1 cellular context compared by ENCODE assay signal in the genomic region with DNA sequence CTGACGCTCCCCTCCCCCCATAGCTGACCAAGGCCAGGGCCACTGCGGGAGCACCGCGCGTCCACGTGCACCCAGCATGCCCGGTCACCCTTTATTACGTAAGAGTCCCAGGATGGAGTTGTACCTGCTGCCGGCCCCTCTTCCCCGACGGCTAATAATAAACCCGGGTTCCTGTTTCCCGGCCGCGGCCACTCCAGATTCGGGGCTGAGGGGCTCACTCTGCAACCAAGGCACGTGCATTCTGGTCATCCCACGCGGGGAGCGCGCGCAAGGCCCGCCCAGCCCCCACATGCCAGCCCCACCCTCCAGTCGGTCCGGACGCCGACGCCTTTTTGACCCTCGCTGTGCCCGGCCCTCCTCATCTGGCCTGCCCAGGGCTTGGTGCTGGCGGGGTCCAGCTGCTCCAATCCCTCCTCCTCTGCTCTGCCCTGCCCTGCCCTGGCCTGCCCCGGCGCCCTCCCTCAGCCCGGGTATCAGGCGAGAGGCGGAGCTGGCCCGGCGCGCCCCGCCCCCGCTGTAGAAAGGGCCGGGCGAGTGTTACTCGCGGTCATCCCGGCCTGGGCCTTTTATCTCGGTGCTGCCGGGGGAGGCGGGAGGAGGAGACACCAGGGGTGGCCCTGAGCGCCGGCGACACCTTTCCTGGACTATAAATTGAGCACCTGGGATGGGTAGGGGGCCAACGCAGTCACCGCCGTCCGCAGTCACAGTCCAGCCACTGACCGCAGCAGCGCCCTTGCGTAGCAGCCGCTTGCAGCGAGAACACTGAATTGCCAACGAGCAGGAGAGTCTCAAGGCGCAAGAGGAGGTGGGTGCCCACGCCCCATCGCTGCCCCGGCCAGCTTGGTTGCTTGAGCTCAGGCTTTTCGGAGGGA.
TF ChIP-seq lines count a peak whose summit lies in the region.

No MANE protein-coding gene starts in this region.

TF ChIP-seq in K562, 482 proteins besides CTCF, POLR2A, EP300 and RAD21 (continued from another document):
- TF ChIP-seq ZNF511 (CRISPR knock-in tag; IDR thresholded peaks at IDR 0.05) (no peak), ZNF696 (CRISPR knock-in tag; conservative IDR thresholded peaks at IDR 0.05) (no peak), ASH1L (IDR thresholded peaks at IDR 0.05; ENCODE audit: borderline replicate concordance, low read depth, partially characterized antibody) (no peak), ZNF354B (CRISPR knock-in tag; IDR thresholded peaks at IDR 0.05) (no peak), ZEB2 (IDR thresholded peaks at IDR 0.05) (peak; percentile 69; the same call in 1 of the 2 replicates), NFXL1 (CRISPR knock-in tag; IDR thresholded peaks at IDR 0.05) (no peak), TGIF2 (CRISPR knock-in tag; IDR thresholded peaks at IDR 0.05) (no peak), HNRNPL (IDR thresholded peaks at IDR 0.05; ENCODE audit: low read depth, low read length) (peak; percentile 97), HMG20B (CRISPR knock-in tag; IDR thresholded peaks at IDR 0.05) (no peak), ZNF3 (CRISPR knock-in tag; IDR thresholded peaks at IDR 0.05) (no peak), ZFP1 (CRISPR knock-in tag; IDR thresholded peaks at IDR 0.05) (no peak), KDM4B (IDR thresholded peaks at IDR 0.05; ENCODE audit: borderline replicate concordance in 2 of 2, low read depth in 1 of 2) (peak in 1 of 2 experiments; percentile 65; a peak in 1 of 4 replicates), MXI1 (IDR thresholded peaks at IDR 0.05; ENCODE audit: low read depth, low read length) (peak; percentile 41; the same call in 1 of the 2 replicates), NRF1 (conservative IDR thresholded peaks at IDR 0.05 in 1 of 2, IDR thresholded peaks at IDR 0.05 in 1 of 2) (peak; percentile 57 to 69)
- TF ChIP-seq, protein P1, sequence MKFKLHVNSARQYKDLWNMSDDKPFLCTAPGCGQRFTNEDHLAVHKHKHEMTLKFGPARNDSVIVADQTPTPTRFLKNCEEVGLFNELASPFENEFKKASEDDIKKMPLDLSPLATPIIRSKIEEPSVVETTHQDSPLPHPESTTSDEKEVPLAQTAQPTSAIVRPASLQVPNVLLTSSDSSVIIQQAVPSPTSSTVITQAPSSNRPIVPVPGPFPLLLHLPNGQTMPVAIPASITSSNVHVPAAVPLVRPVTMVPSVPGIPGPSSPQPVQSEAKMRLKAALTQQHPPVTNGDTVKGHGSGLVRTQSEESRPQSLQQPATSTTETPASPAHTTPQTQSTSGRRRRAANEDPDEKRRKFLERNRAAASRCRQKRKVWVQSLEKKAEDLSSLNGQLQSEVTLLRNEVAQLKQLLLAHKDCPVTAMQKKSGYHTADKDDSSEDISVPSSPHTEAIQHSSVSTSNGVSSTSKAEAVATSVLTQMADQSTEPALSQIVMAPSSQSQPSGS (CRISPR knock-in tag; IDR thresholded peaks at IDR 0.05): no peak
